In the genomic region with DNA sequence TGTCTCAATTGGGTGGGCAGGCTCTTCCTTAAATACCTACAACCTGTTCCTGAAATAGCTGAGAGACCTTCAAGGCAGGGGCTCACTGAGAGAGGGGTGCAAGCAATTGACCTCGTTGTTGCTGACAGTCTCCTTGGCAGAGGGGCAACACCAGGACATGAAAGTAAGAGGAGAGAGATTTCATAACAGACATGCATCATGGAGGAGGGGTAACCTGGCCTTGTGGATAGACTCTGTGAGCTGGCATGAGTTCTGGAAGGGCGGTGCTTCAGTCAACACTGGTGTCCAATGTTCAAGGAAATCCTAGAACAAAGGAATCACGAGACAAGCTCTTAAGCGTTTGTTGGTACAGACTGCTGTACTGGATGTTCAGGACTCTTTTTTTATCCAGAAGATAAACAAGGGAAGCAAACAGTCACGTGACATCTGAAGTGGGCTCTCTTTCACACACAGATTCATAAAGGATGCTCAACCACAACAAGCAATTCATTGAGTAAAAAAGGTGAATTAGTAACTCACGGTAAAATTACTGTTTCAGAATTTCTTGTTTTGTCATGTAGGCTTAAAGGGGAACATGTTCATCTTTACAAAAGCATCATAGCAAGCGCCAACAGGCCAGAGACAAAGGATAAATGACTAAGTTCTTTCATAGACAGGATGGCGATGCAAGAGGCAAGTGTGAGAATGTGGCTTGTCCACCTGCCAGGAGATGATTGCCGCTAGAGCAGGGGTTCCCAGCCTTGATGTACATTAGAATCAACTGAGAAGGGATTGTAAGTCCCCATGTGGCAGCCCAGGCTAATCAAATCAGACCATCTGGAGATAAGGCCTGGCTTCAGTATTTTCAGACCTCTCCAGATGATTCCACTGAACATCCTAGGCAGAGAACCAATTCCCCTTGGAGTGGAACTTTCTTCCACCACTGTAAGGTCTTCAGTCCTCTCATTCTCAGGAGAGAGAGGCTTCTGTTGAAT, we compare ENCODE assay signal across 1 cellular context.
TF ChIP-seq lines count a peak whose summit lies in the region.

No MANE protein-coding gene starts in this region.

TF ChIP-seq in HepG2, 621 proteins besides CTCF, POLR2A, EP300 and RAD21 (continued from another document and continues in another):
- peak; percentile 11 for TF ChIP-seq TAF1 (CRISPR knock-in tag; IDR thresholded peaks at IDR 0.05)
- peak; percentile 72 for TF ChIP-seq ZNF792 (CRISPR knock-in tag; IDR thresholded peaks at IDR 0.05)
- TF ChIP-seq, protein P1, sequence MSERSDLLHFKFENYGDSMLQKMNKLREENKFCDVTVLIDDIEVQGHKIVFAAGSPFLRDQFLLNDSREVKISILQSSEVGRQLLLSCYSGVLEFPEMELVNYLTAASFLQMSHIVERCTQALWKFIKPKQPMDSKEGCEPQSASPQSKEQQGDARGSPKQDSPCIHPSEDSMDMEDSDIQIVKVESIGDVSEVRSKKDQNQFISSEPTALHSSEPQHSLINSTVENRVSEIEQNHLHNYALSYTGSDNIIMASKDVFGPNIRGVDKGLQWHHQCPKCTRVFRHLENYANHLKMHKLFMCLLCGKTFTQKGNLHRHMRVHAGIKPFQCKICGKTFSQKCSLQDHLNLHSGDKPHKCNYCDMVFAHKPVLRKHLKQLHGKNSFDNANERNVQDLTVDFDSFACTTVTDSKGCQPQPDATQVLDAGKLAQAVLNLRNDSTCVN (CRISPR knock-in tag; IDR thresholded peaks at IDR 0.05; ENCODE audit: borderline replicate concordance), result peak; percentile 72
- TF ChIP-seq ZNF205 (CRISPR knock-in tag; IDR thresholded peaks at IDR 0.05), result peak; percentile 62; the same call in 1 of the 2 replicates
- no peak for TF ChIP-seq ZNF382 (CRISPR knock-in tag; IDR thresholded peaks at IDR 0.05; ENCODE audit: borderline replicate concordance)
- TF ChIP-seq NR1H2 (CRISPR knock-in tag; IDR thresholded peaks at IDR 0.05; ENCODE audit: borderline replicate concordance, low read depth), result no peak
- TF ChIP-seq, protein P2, sequence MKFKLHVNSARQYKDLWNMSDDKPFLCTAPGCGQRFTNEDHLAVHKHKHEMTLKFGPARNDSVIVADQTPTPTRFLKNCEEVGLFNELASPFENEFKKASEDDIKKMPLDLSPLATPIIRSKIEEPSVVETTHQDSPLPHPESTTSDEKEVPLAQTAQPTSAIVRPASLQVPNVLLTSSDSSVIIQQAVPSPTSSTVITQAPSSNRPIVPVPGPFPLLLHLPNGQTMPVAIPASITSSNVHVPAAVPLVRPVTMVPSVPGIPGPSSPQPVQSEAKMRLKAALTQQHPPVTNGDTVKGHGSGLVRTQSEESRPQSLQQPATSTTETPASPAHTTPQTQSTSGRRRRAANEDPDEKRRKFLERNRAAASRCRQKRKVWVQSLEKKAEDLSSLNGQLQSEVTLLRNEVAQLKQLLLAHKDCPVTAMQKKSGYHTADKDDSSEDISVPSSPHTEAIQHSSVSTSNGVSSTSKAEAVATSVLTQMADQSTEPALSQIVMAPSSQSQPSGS (CRISPR knock-in tag; IDR thresholded peaks at IDR 0.05), result peak; percentile 80
- TF ChIP-seq, protein P3, sequence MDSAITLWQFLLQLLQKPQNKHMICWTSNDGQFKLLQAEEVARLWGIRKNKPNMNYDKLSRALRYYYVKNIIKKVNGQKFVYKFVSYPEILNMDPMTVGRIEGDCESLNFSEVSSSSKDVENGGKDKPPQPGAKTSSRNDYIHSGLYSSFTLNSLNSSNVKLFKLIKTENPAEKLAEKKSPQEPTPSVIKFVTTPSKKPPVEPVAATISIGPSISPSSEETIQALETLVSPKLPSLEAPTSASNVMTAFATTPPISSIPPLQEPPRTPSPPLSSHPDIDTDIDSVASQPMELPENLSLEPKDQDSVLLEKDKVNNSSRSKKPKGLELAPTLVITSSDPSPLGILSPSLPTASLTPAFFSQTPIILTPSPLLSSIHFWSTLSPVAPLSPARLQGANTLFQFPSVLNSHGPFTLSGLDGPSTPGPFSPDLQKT (CRISPR knock-in tag; IDR thresholded peaks at IDR 0.05; ENCODE audit: borderline replicate concordance), result no peak
- peak; percentile 35; the same call in 1 of the 2 replicates for TF ChIP-seq ZFY (CRISPR knock-in tag; IDR thresholded peaks at IDR 0.05)
- TF ChIP-seq CEBPB (IDR thresholded peaks at IDR 0.05; ENCODE audit: borderline replicate concordance, low read depth, low read length), result peak; percentile 88
- TF ChIP-seq PRPF4 (IDR thresholded peaks at IDR 0.05; ENCODE audit: low read depth, low read length, poor library complexity, severe bottlenecking), result no peak
- peak; percentile 99 for TF ChIP-seq BHLHE40 (IDR thresholded peaks at IDR 0.05; ENCODE audit: low read length)
- TF ChIP-seq, protein P4, sequence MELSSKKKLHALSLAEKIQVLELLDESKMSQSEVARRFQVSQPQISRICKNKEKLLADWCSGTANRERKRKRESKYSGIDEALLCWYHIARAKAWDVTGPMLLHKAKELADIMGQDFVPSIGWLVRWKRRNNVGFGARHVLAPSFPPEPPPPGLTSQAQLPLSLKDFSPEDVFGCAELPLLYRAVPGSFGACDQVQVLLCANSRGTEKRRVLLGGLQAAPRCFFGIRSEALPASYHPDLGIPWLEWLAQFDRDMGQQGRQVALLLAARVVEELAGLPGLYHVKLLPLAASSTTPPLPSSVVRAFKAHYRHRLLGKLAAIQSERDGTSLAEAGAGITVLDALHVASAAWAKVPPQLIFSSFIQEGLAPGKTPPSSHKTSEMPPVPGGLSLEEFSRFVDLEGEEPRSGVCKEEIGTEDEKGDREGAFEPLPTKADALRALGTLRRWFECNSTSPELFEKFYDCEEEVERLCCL (CRISPR knock-in tag; IDR thresholded peaks at IDR 0.05; ENCODE audit: borderline replicate concordance), result no peak
- TF ChIP-seq ZNF547 (CRISPR knock-in tag; IDR thresholded peaks at IDR 0.05), result no peak
- TF ChIP-seq ZNF567 (CRISPR knock-in tag; IDR thresholded peaks at IDR 0.05; ENCODE audit: borderline replicate concordance), result no peak
- TF ChIP-seq ESRRA (CRISPR knock-in tag; IDR thresholded peaks at IDR 0.05; ENCODE audit: low read depth), result peak; percentile 83
- TF ChIP-seq NFKB2 (CRISPR knock-in tag; IDR thresholded peaks at IDR 0.05; ENCODE audit: borderline replicate concordance), result no peak
- peak; percentile 84 for TF ChIP-seq ZNF614 (CRISPR knock-in tag; IDR thresholded peaks at IDR 0.05; ENCODE audit: borderline replicate concordance)
- no peak for TF ChIP-seq CENPT (CRISPR knock-in tag; IDR thresholded peaks at IDR 0.05; ENCODE audit: low read depth)
- no peak for TF ChIP-seq GABPA (IDR thresholded peaks at IDR 0.05; ENCODE audit: low read depth, low read length)
- peak; percentile 51 for TF ChIP-seq GABPA (CRISPR knock-in tag; IDR thresholded peaks at IDR 0.05; ENCODE audit: low read depth)
- no peak for TF ChIP-seq KDM4B (CRISPR knock-in tag; IDR thresholded peaks at IDR 0.05)
- no peak; the same call in 1 of the 2 replicates for TF ChIP-seq ZSCAN22 (CRISPR knock-in tag; IDR thresholded peaks at IDR 0.05)
- TF ChIP-seq ISL2 (CRISPR knock-in tag; IDR thresholded peaks at IDR 0.05), result peak; percentile 96
- TF ChIP-seq NFRKB (IDR thresholded peaks at IDR 0.05), result no peak
- no peak for TF ChIP-seq ZNF530 (CRISPR knock-in tag; IDR thresholded peaks at IDR 0.05; ENCODE audit: low read depth)
- TF ChIP-seq FOXO1 (CRISPR knock-in tag; IDR thresholded peaks at IDR 0.05), result peak; percentile 94
- TF ChIP-seq, protein P5, sequence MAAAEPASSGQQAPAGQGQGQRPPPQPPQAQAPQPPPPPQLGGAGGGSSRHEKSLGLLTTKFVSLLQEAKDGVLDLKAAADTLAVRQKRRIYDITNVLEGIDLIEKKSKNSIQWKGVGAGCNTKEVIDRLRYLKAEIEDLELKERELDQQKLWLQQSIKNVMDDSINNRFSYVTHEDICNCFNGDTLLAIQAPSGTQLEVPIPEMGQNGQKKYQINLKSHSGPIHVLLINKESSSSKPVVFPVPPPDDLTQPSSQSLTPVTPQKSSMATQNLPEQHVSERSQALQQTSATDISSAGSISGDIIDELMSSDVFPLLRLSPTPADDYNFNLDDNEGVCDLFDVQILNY (CRISPR knock-in tag; conservative IDR thresholded peaks at IDR 0.05), result no peak
- TF ChIP-seq FLYWCH1 (CRISPR knock-in tag; IDR thresholded peaks at IDR 0.05), result no peak
- TF ChIP-seq RELA (CRISPR knock-in tag; IDR thresholded peaks at IDR 0.05), result no peak
- TF ChIP-seq ZNF772 (CRISPR knock-in tag; IDR thresholded peaks at IDR 0.05), result no peak
- no peak for TF ChIP-seq ZNF432 (CRISPR knock-in tag; IDR thresholded peaks at IDR 0.05; ENCODE audit: borderline replicate concordance)
- peak; percentile 82; the same call in 1 of the 2 replicates for TF ChIP-seq GTF2F1 (IDR thresholded peaks at IDR 0.05; ENCODE audit: low read length)
- no peak for TF ChIP-seq SMAD9 (CRISPR knock-in tag; IDR thresholded peaks at IDR 0.05)
- TF ChIP-seq, protein P6, sequence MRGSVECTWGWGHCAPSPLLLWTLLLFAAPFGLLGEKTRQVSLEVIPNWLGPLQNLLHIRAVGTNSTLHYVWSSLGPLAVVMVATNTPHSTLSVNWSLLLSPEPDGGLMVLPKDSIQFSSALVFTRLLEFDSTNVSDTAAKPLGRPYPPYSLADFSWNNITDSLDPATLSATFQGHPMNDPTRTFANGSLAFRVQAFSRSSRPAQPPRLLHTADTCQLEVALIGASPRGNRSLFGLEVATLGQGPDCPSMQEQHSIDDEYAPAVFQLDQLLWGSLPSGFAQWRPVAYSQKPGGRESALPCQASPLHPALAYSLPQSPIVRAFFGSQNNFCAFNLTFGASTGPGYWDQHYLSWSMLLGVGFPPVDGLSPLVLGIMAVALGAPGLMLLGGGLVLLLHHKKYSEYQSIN (CRISPR knock-in tag; IDR thresholded peaks at IDR 0.05; ENCODE audit: borderline replicate concordance), result no peak
- TF ChIP-seq ZNF546 (CRISPR knock-in tag; conservative IDR thresholded peaks at IDR 0.05), result no peak
- TF ChIP-seq ZEB1 (IDR thresholded peaks at IDR 0.05; ENCODE audit: insufficient replicate concordance, low read depth), result peak; percentile 52
- TF ChIP-seq, protein P7, sequence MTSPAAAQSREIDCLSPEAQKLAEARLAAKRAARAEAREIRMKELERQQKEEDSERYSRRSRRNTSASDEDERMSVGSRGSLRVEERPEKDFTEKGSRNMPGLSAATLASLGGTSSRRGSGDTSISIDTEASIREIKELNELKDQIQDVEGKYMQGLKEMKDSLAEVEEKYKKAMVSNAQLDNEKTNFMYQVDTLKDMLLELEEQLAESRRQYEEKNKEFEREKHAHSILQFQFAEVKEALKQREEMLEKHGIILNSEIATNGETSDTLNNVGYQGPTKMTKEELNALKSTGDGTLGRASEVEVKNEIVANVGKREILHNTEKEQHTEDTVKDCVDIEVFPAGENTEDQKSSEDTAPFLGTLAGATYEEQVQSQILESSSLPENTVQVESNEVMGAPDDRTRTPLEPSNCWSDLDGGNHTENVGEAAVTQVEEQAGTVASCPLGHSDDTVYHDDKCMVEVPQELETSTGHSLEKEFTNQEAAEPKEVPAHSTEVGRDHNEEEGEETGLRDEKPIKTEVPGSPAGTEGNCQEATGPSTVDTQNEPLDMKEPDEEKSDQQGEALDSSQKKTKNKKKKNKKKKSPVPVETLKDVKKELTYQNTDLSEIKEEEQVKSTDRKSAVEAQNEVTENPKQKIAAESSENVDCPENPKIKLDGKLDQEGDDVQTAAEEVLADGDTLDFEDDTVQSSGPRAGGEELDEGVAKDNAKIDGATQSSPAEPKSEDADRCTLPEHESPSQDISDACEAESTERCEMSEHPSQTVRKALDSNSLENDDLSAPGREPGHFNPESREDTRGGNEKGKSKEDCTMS (CRISPR knock-in tag; conservative IDR thresholded peaks at IDR 0.05), result no peak
- TF ChIP-seq, protein P8, sequence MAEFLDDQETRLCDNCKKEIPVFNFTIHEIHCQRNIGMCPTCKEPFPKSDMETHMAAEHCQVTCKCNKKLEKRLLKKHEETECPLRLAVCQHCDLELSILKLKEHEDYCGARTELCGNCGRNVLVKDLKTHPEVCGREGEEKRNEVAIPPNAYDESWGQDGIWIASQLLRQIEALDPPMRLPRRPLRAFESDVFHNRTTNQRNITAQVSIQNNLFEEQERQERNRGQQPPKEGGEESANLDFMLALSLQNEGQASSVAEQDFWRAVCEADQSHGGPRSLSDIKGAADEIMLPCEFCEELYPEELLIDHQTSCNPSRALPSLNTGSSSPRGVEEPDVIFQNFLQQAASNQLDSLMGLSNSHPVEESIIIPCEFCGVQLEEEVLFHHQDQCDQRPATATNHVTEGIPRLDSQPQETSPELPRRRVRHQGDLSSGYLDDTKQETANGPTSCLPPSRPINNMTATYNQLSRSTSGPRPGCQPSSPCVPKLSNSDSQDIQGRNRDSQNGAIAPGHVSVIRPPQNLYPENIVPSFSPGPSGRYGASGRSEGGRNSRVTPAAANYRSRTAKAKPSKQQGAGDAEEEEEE (CRISPR knock-in tag; IDR thresholded peaks at IDR 0.05; ENCODE audit: borderline replicate concordance), result no peak
- TF ChIP-seq ZC3H13 (CRISPR knock-in tag; IDR thresholded peaks at IDR 0.05), result no peak
- peak; percentile 88 for TF ChIP-seq MED8 (CRISPR knock-in tag; IDR thresholded peaks at IDR 0.05; ENCODE audit: insufficient replicate concordance)
- TF ChIP-seq NR3C1 (CRISPR knock-in tag; IDR thresholded peaks at IDR 0.05), result no peak
- TF ChIP-seq, protein P9, sequence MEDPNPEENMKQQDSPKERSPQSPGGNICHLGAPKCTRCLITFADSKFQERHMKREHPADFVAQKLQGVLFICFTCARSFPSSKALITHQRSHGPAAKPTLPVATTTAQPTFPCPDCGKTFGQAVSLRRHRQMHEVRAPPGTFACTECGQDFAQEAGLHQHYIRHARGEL (CRISPR knock-in tag; IDR thresholded peaks at IDR 0.05), result no peak
- no peak for TF ChIP-seq ZNF160 (CRISPR knock-in tag; IDR thresholded peaks at IDR 0.05)
- TF ChIP-seq NCOA5 (CRISPR knock-in tag; IDR thresholded peaks at IDR 0.05), result no peak
- peak; percentile 93 for TF ChIP-seq RXRB (CRISPR knock-in tag; IDR thresholded peaks at IDR 0.05; ENCODE audit: borderline replicate concordance)
- no peak for TF ChIP-seq SAFB2 (CRISPR knock-in tag; IDR thresholded peaks at IDR 0.05; ENCODE audit: borderline replicate concordance, low read depth)
- no peak for TF ChIP-seq POLR2AphosphoS2 (IDR thresholded peaks at IDR 0.05; ENCODE audit: low read depth, low read length)
- TF ChIP-seq, protein P10, sequence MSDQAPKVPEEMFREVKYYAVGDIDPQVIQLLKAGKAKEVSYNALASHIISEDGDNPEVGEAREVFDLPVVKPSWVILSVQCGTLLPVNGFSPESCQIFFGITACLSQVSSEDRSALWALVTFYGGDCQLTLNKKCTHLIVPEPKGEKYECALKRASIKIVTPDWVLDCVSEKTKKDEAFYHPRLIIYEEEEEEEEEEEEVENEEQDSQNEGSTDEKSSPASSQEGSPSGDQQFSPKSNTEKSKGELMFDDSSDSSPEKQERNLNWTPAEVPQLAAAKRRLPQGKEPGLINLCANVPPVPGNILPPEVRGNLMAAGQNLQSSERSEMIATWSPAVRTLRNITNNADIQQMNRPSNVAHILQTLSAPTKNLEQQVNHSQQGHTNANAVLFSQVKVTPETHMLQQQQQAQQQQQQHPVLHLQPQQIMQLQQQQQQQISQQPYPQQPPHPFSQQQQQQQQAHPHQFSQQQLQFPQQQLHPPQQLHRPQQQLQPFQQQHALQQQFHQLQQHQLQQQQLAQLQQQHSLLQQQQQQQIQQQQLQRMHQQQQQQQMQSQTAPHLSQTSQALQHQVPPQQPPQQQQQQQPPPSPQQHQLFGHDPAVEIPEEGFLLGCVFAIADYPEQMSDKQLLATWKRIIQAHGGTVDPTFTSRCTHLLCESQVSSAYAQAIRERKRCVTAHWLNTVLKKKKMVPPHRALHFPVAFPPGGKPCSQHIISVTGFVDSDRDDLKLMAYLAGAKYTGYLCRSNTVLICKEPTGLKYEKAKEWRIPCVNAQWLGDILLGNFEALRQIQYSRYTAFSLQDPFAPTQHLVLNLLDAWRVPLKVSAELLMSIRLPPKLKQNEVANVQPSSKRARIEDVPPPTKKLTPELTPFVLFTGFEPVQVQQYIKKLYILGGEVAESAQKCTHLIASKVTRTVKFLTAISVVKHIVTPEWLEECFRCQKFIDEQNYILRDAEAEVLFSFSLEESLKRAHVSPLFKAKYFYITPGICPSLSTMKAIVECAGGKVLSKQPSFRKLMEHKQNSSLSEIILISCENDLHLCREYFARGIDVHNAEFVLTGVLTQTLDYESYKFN (CRISPR knock-in tag; conservative IDR thresholded peaks at IDR 0.05), result peak; percentile 96
- peak; percentile 84 for TF ChIP-seq ZNF331 (CRISPR knock-in tag; IDR thresholded peaks at IDR 0.05)
